ENCODE assay signal across 8 cellular contexts in genomic region chr10:86585037-86585725, GRCh38.
DNase-seq lines count a peak whose midpoint lies in the region; ATAC-seq and TF ChIP-seq lines count a peak whose summit lies in the region.

No MANE protein-coding gene starts in this region.

- TF ChIP-seq CTCF in BE2C (IDR thresholded peaks at IDR 0.05; ENCODE audit: low read depth, low read length) (peak; percentile 94), choroid plexus epithelial cell (conservative IDR thresholded peaks at IDR 0.05; ENCODE audit: low read depth, low read length) (peak; percentile 100), right lobe of liver (IDR thresholded peaks at IDR 0.05) (peak; percentile 97 to 99 (median 98))

- intact Hi-C loops in right lobe of liver (cut with DNase I): loop anchor here in 1 of 2 donors (5.0 kb wide), 1 partner anchor 193 kb away; no protein-coding TSS in a partner anchor

- H3K36me3 ChIP-seq in BE2C (no peaks in the 10 kb centered on the region), right lobe of liver (no peaks in the 10 kb centered on the region)

- DNase-seq in BE2C: peak; percentile 70
- peak; percentile 28 for DNase-seq in NCI-H226
- peak; percentile 69 to 78 for DNase-seq in activated CD4-positive, alpha-beta T cell treated with anti-CD3 and anti-CD28 coated beads for 4 hours
- DNase-seq in choroid plexus epithelial cell (ENCODE audit: low read depth): peak; percentile 67
- DNase-seq in right lobe of liver: peak; percentile 69 to 74 (median 72)
- DNase-seq in stimulated activated CD4-positive, alpha-beta T cell treated with anti-CD3 and anti-CD28 coated beads, TNF-alpha, amount 100 ng/mL, for 24 hours (ENCODE audit: low read depth in 3 of 3): peak; percentile 50 to 64 (median 52)

- peak; percentile 91 for ATAC-seq in GM18909 (IDR thresholded peaks at IDR 0.05; ENCODE audit: poor library complexity, unreplicated experiment)
- peak; percentile 87 for ATAC-seq in HG03135 (IDR thresholded peaks at IDR 0.05; ENCODE audit: unreplicated experiment)
- peak; percentile 97 to 99 (median 98) for ATAC-seq in right lobe of liver

- TF ChIP-seq POLR2A in right lobe of liver (IDR thresholded peaks at IDR 0.05): no peak

- WGBS in right lobe of liver (ENCODE audit: insufficient coverage, low coverage, low lambda C conversion rate, missing lambda C conversion rate): 45% methylated on average over 4 of the region's 10 CpGs

- H3K4me3 ChIP-seq in BE2C (ENCODE audit: low read depth, low read length) (no peak overlapping the region), choroid plexus epithelial cell (ENCODE audit: low read depth, low read length) (peak overlapping the region; percentile 22), right lobe of liver (no peak overlapping the region)

- H3K9me3 ChIP-seq in BE2C (no peaks in the 10 kb centered on the region), right lobe of liver (no peaks in the 10 kb centered on the region)

- peaks cover 3% of the 10 kb centered on the region; the same call in 1 of the 2 replicates for H3K4me1 ChIP-seq in BE2C
- H3K4me1 ChIP-seq in right lobe of liver: no peaks in the 10 kb centered on the region

- H3K27me3 ChIP-seq in BE2C: no peaks in the 10 kb centered on the region
- H3K27me3 ChIP-seq in right lobe of liver: no peaks in the 10 kb centered on the region

- no peak overlapping the region for H3K27ac ChIP-seq in right lobe of liver
